Comparison of ENCODE assay signal across 1 cellular context in genomic region chr1:172451002-172451443, GRCh38.
TF ChIP-seq lines count a peak whose summit lies in the region.

No MANE protein-coding gene starts in this region.

TF ChIP-seq in HEK293, 187 proteins besides CTCF, POLR2A, EP300 and RAD21 (continued from another document):
- TF ChIP-seq PRDM6 (tag by site-specific recombination; IDR thresholded peaks at IDR 0.05) (peak; percentile 74), IKZF3 (tag by site-specific recombination; IDR thresholded peaks at IDR 0.05) (peak; percentile 35; the same call in 1 of the 2 replicates), PATZ1 (tag by site-specific recombination; IDR thresholded peaks at IDR 0.05) (0 out of 2 replicates have a peak, but pooled peaks have one; percentile 13), TCF7L2 (IDR thresholded peaks at IDR 0.05; ENCODE audit: borderline replicate concordance, low read depth, low read length) (peak; percentile 98), ZNF184 (tag by site-specific recombination; IDR thresholded peaks at IDR 0.05) (peak; percentile 95; the same call in 1 of the 2 replicates), ZFHX2 (tag by site-specific recombination; conservative IDR thresholded peaks at IDR 0.05) (peak; percentile 92), ZNF398 (tag by site-specific recombination; IDR thresholded peaks at IDR 0.05) (peak; percentile 84), ZBTB17 (tag by site-specific recombination; IDR thresholded peaks at IDR 0.05) (peak; percentile 78), FEZF1 (tag by site-specific recombination; IDR thresholded peaks at IDR 0.05) (peak; percentile 84), ZSCAN5A (tag by site-specific recombination; IDR thresholded peaks at IDR 0.05) (no peak), ZXDB (tag by site-specific recombination; IDR thresholded peaks at IDR 0.05) (no peak), OSR2 (tag by site-specific recombination; IDR thresholded peaks at IDR 0.05) (peak; percentile 80; the same call in 1 of the 2 replicates), EGR2 (tag by site-specific recombination; IDR thresholded peaks at IDR 0.05; ENCODE audit: low read depth) (peak; percentile 92), ZNF580 (tag by site-specific recombination; IDR thresholded peaks at IDR 0.05) (no peak), ZNF664 (tag by site-specific recombination; IDR thresholded peaks at IDR 0.05) (0 out of 2 replicates have a peak, but pooled peaks have one; percentile 7), ZNF692 (tag by site-specific recombination; IDR thresholded peaks at IDR 0.05) (no peak), ZNF843 (tag by site-specific recombination; IDR thresholded peaks at IDR 0.05) (peak; percentile 60; the same call in 1 of the 2 replicates)
TF ChIP-seq in HEK293: peak in this region for 14.
